ENCODE assay signal across 9 cellular contexts in genomic region chr14:68819260-68819691, GRCh38. TPM values are rescaled to one million over a fixed set of nuclear protein-coding genes. Genes with fewer than 3 reads are reported as not detected.
A peak's percentile ranks its signal among the peaks of the same experiment; 100 is the strongest.
DNase-seq lines count a peak whose midpoint lies in the region; ATAC-seq and TF ChIP-seq lines count a peak whose summit lies in the region.
"Had no signal": no experiment of that assay in that cellular context is flagged by ENCODE, and none has a peak within 500 bp of the region (broad histone marks: within the 10 kb centered on the region; RNA-seq: fewer than 3 reads in every experiment).

No MANE protein-coding gene starts in this region.

- H3K4me3 Mint-ChIP-seq in neural progenitor cell: no peak overlapping the region
- no peak overlapping the region for H3K4me3 Mint-ChIP-seq in endothelial cell (ENCODE audit: unreplicated experiment)

- H2AFZ ChIP-seq in OCI-LY1 (ENCODE audit: low read length) (no peak overlapping the region), neural progenitor cell (replicated peaks) (peak overlapping the region; percentile 45), OCI-LY7 (ENCODE audit: low read length) (no peak overlapping the region)
- H2AFZ ChIP-seq: parathyroid adenoma had no signal

- TF ChIP-seq CTCF in OCI-LY1 (IDR thresholded peaks at IDR 0.05; ENCODE audit: low read length) (no peak), neural progenitor cell (IDR thresholded peaks at IDR 0.05) (no peak), OCI-LY7 (conservative IDR thresholded peaks at IDR 0.05; ENCODE audit: low read length) (no peak), endothelial cell (IDR thresholded peaks at IDR 0.05; ENCODE audit: unreplicated experiment) (no peak)

- H3K9me2 ChIP-seq in OCI-LY1 (ENCODE audit: low read depth, low read length) (no peaks in the 10 kb centered on the region), OCI-LY7 (ENCODE audit: insufficient read depth, low read length) (no peaks in the 10 kb centered on the region)

- H3K4me2 ChIP-seq in OCI-LY1 (ENCODE audit: low read length) (peak overlapping the region; percentile 79; the same call in 1 of the 2 replicates), neural progenitor cell (peak overlapping the region; percentile 8), OCI-LY7 (ENCODE audit: low read length) (no peak overlapping the region)

- no peaks in the 10 kb centered on the region for H4K20me1 ChIP-seq in OCI-LY1 (ENCODE audit: insufficient read depth, low read length)
- no peaks in the 10 kb centered on the region for H4K20me1 ChIP-seq in neural progenitor cell (ENCODE audit: low read depth)
- H4K20me1 ChIP-seq in OCI-LY7 (ENCODE audit: insufficient read depth, low read length): no peaks in the 10 kb centered on the region

- H3K9me3 Mint-ChIP-seq in neural progenitor cell (no peaks in the 10 kb centered on the region), endothelial cell (ENCODE audit: unreplicated experiment) (no peaks in the 10 kb centered on the region)

- no peak overlapping the region for H3K4me3 ChIP-seq in OCI-LY1 (ENCODE audit: low read depth, low read length, poor library complexity, severe bottlenecking)
- H3K4me3 ChIP-seq in neural progenitor cell: no peak overlapping the region
- H3K4me3 ChIP-seq in OCI-LY7 (ENCODE audit: low read depth, low read length, poor library complexity, severe bottlenecking): no peak overlapping the region

- H3K27ac Mint-ChIP-seq in neural progenitor cell: peak overlapping the region; percentile 47
- H3K27ac Mint-ChIP-seq in endothelial cell (ENCODE audit: unreplicated experiment): no peak overlapping the region

- peaks cover 8% of the 10 kb centered on the region for H3K27me3 Mint-ChIP-seq in neural progenitor cell (ENCODE audit: insufficient read depth, low read depth)
- peaks cover 15% of the 10 kb centered on the region for H3K27me3 Mint-ChIP-seq in endothelial cell (ENCODE audit: unreplicated experiment)

- H3K36me3 Mint-ChIP-seq in neural progenitor cell: no peaks in the 10 kb centered on the region
- peaks cover 3% of the 10 kb centered on the region for H3K36me3 Mint-ChIP-seq in endothelial cell (ENCODE audit: low read depth, unreplicated experiment)

- POLR2A ChIA-PET in OCI-LY7 (lab: Charles Lee): interaction anchor here (0.5 to 7.8 kb wide), 8 partner anchors 9 to 569 kb away, joined by 3 to 126 read pairs (median 4); partner anchors contain the start of gene ZFP36L1

- H3K9ac ChIP-seq in OCI-LY1 (ENCODE audit: low read length) (no peak overlapping the region; the same call in 1 of the 2 replicates), neural progenitor cell (no peak overlapping the region)
- H3K9ac ChIP-seq: parathyroid adenoma had no signal

- peaks cover 81% of the 10 kb centered on the region for H3K4me1 ChIP-seq in OCI-LY1 (ENCODE audit: insufficient read depth, low read length, severe bottlenecking)
- peaks cover 32% of the 10 kb centered on the region for H3K4me1 ChIP-seq in neural progenitor cell
- H3K4me1 ChIP-seq in OCI-LY7 (ENCODE audit: insufficient read depth, low read length, poor library complexity, severe bottlenecking): peaks cover 83% of the 10 kb centered on the region

- DNase-seq in ELF-1 (ENCODE audit: low read depth, low spot score): peak; percentile 93
- DNase-seq in ecto neural progenitor cell (ENCODE audit: low spot score): peak; percentile 64
- DNase-seq in neural progenitor cell (ENCODE audit: low spot score): peak; percentile 39
- DNase-seq in cerebellum (ENCODE audit: low spot score): no peak
- DNase-seq in OCI-LY7 (ENCODE audit: low spot score): no peak
- DNase-seq in endothelial cell (ENCODE audit: low spot score): no peak

- H3F3A ChIP-seq in OCI-LY1 (ENCODE audit: insufficient read depth, low read length) (no peaks in the 10 kb centered on the region), neural progenitor cell (ENCODE audit: low read depth) (peaks cover 42% of the 10 kb centered on the region)

- H3K27ac ChIP-seq in OCI-LY1 (ENCODE audit: low read depth, low read length, poor library complexity, severe bottlenecking): peak overlapping the region; percentile 93
- H3K27ac ChIP-seq in neural progenitor cell: no peak overlapping the region
- no peak overlapping the region for H3K27ac ChIP-seq in OCI-LY7 (ENCODE audit: low read depth, low read length, poor library complexity, severe bottlenecking)
- H3K27ac ChIP-seq: parathyroid adenoma had no signal

- ATAC-seq in GM21737 (IDR thresholded peaks at IDR 0.05; ENCODE audit: unreplicated experiment): no peak

- no TSS peak for BruUV-seq in OCI-LY7 (replicated peaks; lab: Mats Ljungman, UMichigan)

- H3K9me3 ChIP-seq in OCI-LY1 (ENCODE audit: low read length) (no peaks in the 10 kb centered on the region), neural progenitor cell (ENCODE audit: low read depth) (no peaks in the 10 kb centered on the region), OCI-LY7 (ENCODE audit: low read length) (no peaks in the 10 kb centered on the region)

- intact Hi-C loops in OCI-LY7 (cut with micrococcal nuclease; ENCODE audit: unreplicated experiment): loop anchor here (5.0 kb wide), 2 partner anchors 307 to 552 kb away; no protein-coding TSS in a partner anchor

- H3K79me2 ChIP-seq in OCI-LY1 (ENCODE audit: insufficient read depth, low read length): no peaks in the 10 kb centered on the region
- H3K79me2 ChIP-seq in neural progenitor cell (ENCODE audit: low read depth): no peaks in the 10 kb centered on the region
- peaks cover 10% of the 10 kb centered on the region; the same call in 1 of the 2 replicates for H3K79me2 ChIP-seq in OCI-LY7 (ENCODE audit: insufficient read depth, low read depth, low read length)
- H3K79me2 ChIP-seq: parathyroid adenoma had no signal

- H3K27me3 ChIP-seq in OCI-LY1 (ENCODE audit: insufficient read depth, low read length) (no peaks in the 10 kb centered on the region), neural progenitor cell (no peaks in the 10 kb centered on the region)

- no peaks in the 10 kb centered on the region for H3K36me3 ChIP-seq in OCI-LY1 (ENCODE audit: insufficient read depth, low read length)
- no peaks in the 10 kb centered on the region for H3K36me3 ChIP-seq in neural progenitor cell
- H3K36me3 ChIP-seq in OCI-LY7 (ENCODE audit: insufficient read depth, low read length): no peaks in the 10 kb centered on the region

- CTCF ChIA-PET in OCI-LY7 (lab: Charles Lee; ENCODE audit: unreplicated experiment): interaction anchor here (1.2 kb wide), 1 partner anchor 571 kb away, joined by 4 read pairs; no protein-coding TSS in a partner anchor

- H3K4me1 Mint-ChIP-seq in neural progenitor cell (peaks cover 52% of the 10 kb centered on the region), endothelial cell (ENCODE audit: unreplicated experiment) (peaks cover 26% of the 10 kb centered on the region)

RNA-seq across cellular contexts. Expression of gene ZFP36L1, which starts 26.4 kb away (rescaled TPM):
- total RNA-seq in neural progenitor cell (ENCODE audit: low replicate concordance) (42.9 and 95.5 TPM in 2 replicates), cerebellum (26.4 TPM), OCI-LY7 (2022) (51.4 and 57.0 TPM in 2 replicates), endothelial cell (ENCODE audit: unreplicated experiment) (385 TPM)
- 24.2 and 25.6 TPM in 2 replicates for total RNA-seq in OCI-LY7 (2014; rRNA removed; shearing (Covaris generic))

Comparison
In these comparisons a context has a peak if more than half of its experiments do, and no peak if none do; other contexts are left out.
1. DNase-seq: peak in ELF-1 (single experiment), ecto neural progenitor cell (single experiment) and neural progenitor cell (single experiment); none in cerebellum (single experiment), OCI-LY7 (single experiment) and endothelial cell (single experiment).